Comparison of ENCODE assay signal across 10 cellular contexts in the genomic region with DNA sequence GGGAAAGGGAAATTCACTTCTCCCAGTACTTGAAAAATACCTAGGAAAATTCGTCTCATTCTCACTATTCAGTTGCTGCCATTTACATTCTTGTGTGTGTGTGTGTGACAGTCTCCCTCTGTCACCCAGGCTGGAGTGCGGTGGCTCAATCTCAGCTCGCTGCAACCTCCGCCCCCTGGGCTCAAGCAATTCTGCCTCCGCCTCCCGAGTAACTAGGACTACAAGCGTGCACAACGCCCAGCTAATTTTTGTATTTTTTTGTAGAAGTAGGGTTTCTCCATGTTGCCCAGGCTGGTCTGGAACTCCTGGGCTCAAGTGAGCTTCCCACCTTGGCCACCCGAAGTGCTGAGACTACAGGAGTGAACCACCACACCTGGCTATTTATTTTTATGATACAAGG. TPM values are rescaled to one million over a fixed set of nuclear protein-coding genes. Genes with fewer than 3 reads are reported as not detected.
DNase-seq lines count a peak whose midpoint lies in the region; ATAC-seq lines count a peak whose summit lies in the region.
"Had no signal": no experiment of that assay in that cellular context is flagged by ENCODE, and none has a peak within 500 bp of the region (broad histone marks: within the 10 kb centered on the region; RNA-seq: fewer than 3 reads in every experiment).

No MANE protein-coding gene starts in this region.

- H3K27ac Mint-ChIP-seq in activated CD4-positive, alpha-beta T cell treated with anti-CD3 and anti-CD28 coated beads, Interleukin-2, amount 10 ng/mL, durations not matched to agents 7 days and 5 days: peak overlapping the region; percentile 54
- peak overlapping the region; percentile 84 for H3K27ac Mint-ChIP-seq in activated T-helper 1 cell treated with anti-CD3 and anti-CD28 coated beads, Interleukin-12 subunit alpha, Interleukin-12 subunit beta, Interleukin-2, Interleukin-4 antibody, amounts not matched to agents 30 ng/mL and 10 ng/mL and 1 ng/mL, durations not matched to agents 14 hours and 24 hours and 36 hours

- H3K4me3 Mint-ChIP-seq in activated CD4-positive, alpha-beta T cell treated with anti-CD3 and anti-CD28 coated beads, Interleukin-2, amount 10 ng/mL, durations not matched to agents 7 days and 5 days: peak overlapping the region; percentile 92
- H3K4me3 Mint-ChIP-seq in activated T-helper 1 cell treated with anti-CD3 and anti-CD28 coated beads, Interleukin-12 subunit alpha, Interleukin-12 subunit beta, Interleukin-2, Interleukin-4 antibody, amounts not matched to agents 30 ng/mL and 10 ng/mL and 1 ng/mL, durations not matched to agents 14 hours and 24 hours and 36 hours: peak overlapping the region; percentile 96

- H3K4me1 Mint-ChIP-seq in activated CD4-positive, alpha-beta T cell treated with anti-CD3 and anti-CD28 coated beads, Interleukin-2, amount 10 ng/mL, durations not matched to agents 7 days and 5 days: peaks cover 19% of the 10 kb centered on the region
- peaks cover 11% of the 10 kb centered on the region for H3K4me1 Mint-ChIP-seq in activated T-helper 1 cell treated with anti-CD3 and anti-CD28 coated beads, Interleukin-12 subunit alpha, Interleukin-12 subunit beta, Interleukin-2, Interleukin-4 antibody, amounts not matched to agents 30 ng/mL and 10 ng/mL and 1 ng/mL, durations not matched to agents 14 hours and 24 hours and 36 hours (ENCODE audit: low read depth)

- peaks cover 3% of the 10 kb centered on the region for H3K4me1 ChIP-seq in iPS-18a (ENCODE audit: control insufficient read depth, low read depth, low read length)
- H3K4me1 ChIP-seq in subcutaneous abdominal adipose tissue (ENCODE audit: control insufficient read depth in 5 of 5, insufficient read depth in 5 of 5, low read length in 5 of 5): peaks cover 5 to 19% (median 12%) of the 10 kb centered on the region in 5 donors

- H3K27me3 ChIP-seq in iPS-18a (ENCODE audit: control insufficient read depth, insufficient read depth, low read length): no peaks in the 10 kb centered on the region
- no peaks in the 10 kb centered on the region for H3K27me3 ChIP-seq in subcutaneous abdominal adipose tissue (ENCODE audit: control insufficient read depth in 5 of 5, insufficient read depth in 4 of 5, low read length in 5 of 5)

- H3K27me3 Mint-ChIP-seq in activated CD4-positive, alpha-beta T cell treated with anti-CD3 and anti-CD28 coated beads, Interleukin-2, amount 10 ng/mL, durations not matched to agents 7 days and 5 days: no peaks in the 10 kb centered on the region
- H3K27me3 Mint-ChIP-seq in activated T-helper 1 cell treated with anti-CD3 and anti-CD28 coated beads, Interleukin-12 subunit alpha, Interleukin-12 subunit beta, Interleukin-2, Interleukin-4 antibody, amounts not matched to agents 30 ng/mL and 10 ng/mL and 1 ng/mL, durations not matched to agents 14 hours and 24 hours and 36 hours (ENCODE audit: insufficient read depth): no peaks in the 10 kb centered on the region

- no peak for DNase-seq in activated CD4-positive, alpha-beta T cell treated with anti-CD3 and anti-CD28 coated beads, Interleukin-2, amount 10 ng/mL, durations not matched to agents 7 days and 5 days
- no peak for DNase-seq in activated CD4-positive, alpha-beta T cell treated with anti-CD3 and anti-CD28 coated beads for 1 hour
- no peak for DNase-seq in activated T-helper 1 cell treated with anti-CD3 and anti-CD28 coated beads, Interleukin-12 subunit alpha, Interleukin-12 subunit beta, Interleukin-2, Interleukin-4 antibody, amounts not matched to agents 30 ng/mL and 10 ng/mL and 1 ng/mL, durations not matched to agents 14 hours and 24 hours and 36 hours (ENCODE audit: low spot score)
- no peak for DNase-seq in stimulated activated CD4-positive, alpha-beta T cell treated with anti-CD3 and anti-CD28 coated beads, Interleukin-12 subunit alpha, Interleukin-12 subunit beta, amount 100 ng/mL, for 4 hours
- DNase-seq: foreskin melanocyte had no signal

- peaks cover 38% of the 10 kb centered on the region for H3K36me3 ChIP-seq in iPS-18a (ENCODE audit: control insufficient read depth, low read depth, low read length)
- H3K36me3 ChIP-seq in subcutaneous abdominal adipose tissue (ENCODE audit: control insufficient read depth in 5 of 5, insufficient read depth in 5 of 5, low read length in 5 of 5): peaks cover 27 to 42% (median 36%) of the 10 kb centered on the region in 5 donors

- CTCF ChIA-PET in activated CD4-positive, alpha-beta T cell treated with anti-CD3 and anti-CD28 coated beads, Interleukin-2, amount 10 ng/mL, durations not matched to agents 7 days and 5 days (lab: Charles Lee): interaction anchor here (1.0 to 1.7 kb wide), 3 partner anchors 8 to 12 kb away, joined by 3 to 6 read pairs (median 4); no protein-coding TSS in a partner anchor

- H3K36me3 Mint-ChIP-seq in activated CD4-positive, alpha-beta T cell treated with anti-CD3 and anti-CD28 coated beads, Interleukin-2, amount 10 ng/mL, durations not matched to agents 7 days and 5 days (ENCODE audit: low read depth): peaks cover 37% of the 10 kb centered on the region
- H3K36me3 Mint-ChIP-seq in activated T-helper 1 cell treated with anti-CD3 and anti-CD28 coated beads, Interleukin-12 subunit alpha, Interleukin-12 subunit beta, Interleukin-2, Interleukin-4 antibody, amounts not matched to agents 30 ng/mL and 10 ng/mL and 1 ng/mL, durations not matched to agents 14 hours and 24 hours and 36 hours (ENCODE audit: low read depth): peaks cover 30% of the 10 kb centered on the region

- intact Hi-C loops in activated T-helper 1 cell treated with anti-CD3 and anti-CD28 coated beads, Interleukin-12 subunit alpha, Interleukin-12 subunit beta, Interleukin-2, Interleukin-4 antibody, amounts not matched to agents 30 ng/mL and 10 ng/mL and 1 ng/mL, durations not matched to agents 14 hours and 24 hours and 36 hours (cut with micrococcal nuclease): no loop called here

- H3K27ac ChIP-seq in iPS-18a (ENCODE audit: low read length) (no peak overlapping the region), subcutaneous abdominal adipose tissue (ENCODE audit: low read depth, low read length) (peak overlapping the region; percentile 90)

- H3K9me3 ChIP-seq in iPS-18a (ENCODE audit: control insufficient read depth, low read depth, low read length) (no peaks in the 10 kb centered on the region), subcutaneous abdominal adipose tissue (ENCODE audit: control insufficient read depth in 5 of 5, low read length in 5 of 5) (no peaks in the 10 kb centered on the region)

- no peak overlapping the region for H3K9ac ChIP-seq in iPS-18a (ENCODE audit: low read length)
- H3K9ac ChIP-seq in subcutaneous abdominal adipose tissue (ENCODE audit: low read length in 5 of 5): peak overlapping the region; percentile 83 to 94 (median 90)

- H3K4me3 ChIP-seq in iPS-18a (ENCODE audit: low read length) (peak overlapping the region; percentile 93), subcutaneous abdominal adipose tissue (ENCODE audit: low read depth in 1 of 5, low read length in 5 of 5) (peak overlapping the region in 4 of 5 donors; percentile 77 to 92 (median 88))

- ATAC-seq in HG02759 (IDR thresholded peaks at IDR 0.05; ENCODE audit: unreplicated experiment): no peak
- ATAC-seq in HG03457 (IDR thresholded peaks at IDR 0.05; ENCODE audit: unreplicated experiment): no peak

- no peaks in the 10 kb centered on the region for H3K9me3 Mint-ChIP-seq in activated CD4-positive, alpha-beta T cell treated with anti-CD3 and anti-CD28 coated beads, Interleukin-2, amount 10 ng/mL, durations not matched to agents 7 days and 5 days
- H3K9me3 Mint-ChIP-seq in activated T-helper 1 cell treated with anti-CD3 and anti-CD28 coated beads, Interleukin-12 subunit alpha, Interleukin-12 subunit beta, Interleukin-2, Interleukin-4 antibody, amounts not matched to agents 30 ng/mL and 10 ng/mL and 1 ng/mL, durations not matched to agents 14 hours and 24 hours and 36 hours: no peaks in the 10 kb centered on the region

- POLR2A ChIA-PET in activated CD4-positive, alpha-beta T cell treated with anti-CD3 and anti-CD28 coated beads, Interleukin-2, amount 10 ng/mL, durations not matched to agents 7 days and 5 days (lab: Charles Lee): no interaction called here

RNA-seq across cellular contexts. Expression of gene SNAPIN, which starts 1.2 kb away (rescaled TPM):
- total RNA-seq in activated CD4-positive, alpha-beta T cell treated with anti-CD3 and anti-CD28 coated beads, Interleukin-2, amount 10 ng/mL, durations not matched to agents 7 days and 5 days: 10 to 100 TPM; 36.1 to 39.6 TPM
- total RNA-seq in activated T-helper 1 cell treated with anti-CD3 and anti-CD28 coated beads, Interleukin-12 subunit alpha, Interleukin-12 subunit beta, Interleukin-2, Interleukin-4 antibody, amounts not matched to agents 30 ng/mL and 10 ng/mL and 1 ng/mL, durations not matched to agents 14 hours and 24 hours and 36 hours: 31.1 and 35.4 TPM in 2 replicates

RNA-seq across cellular contexts. Expression of gene ILF2, which starts 11.1 kb away (rescaled TPM):
- 100 to 1,000 TPM; 192 to 223 TPM for total RNA-seq in activated CD4-positive, alpha-beta T cell treated with anti-CD3 and anti-CD28 coated beads, Interleukin-2, amount 10 ng/mL, durations not matched to agents 7 days and 5 days
- total RNA-seq in activated T-helper 1 cell treated with anti-CD3 and anti-CD28 coated beads, Interleukin-12 subunit alpha, Interleukin-12 subunit beta, Interleukin-2, Interleukin-4 antibody, amounts not matched to agents 30 ng/mL and 10 ng/mL and 1 ng/mL, durations not matched to agents 14 hours and 24 hours and 36 hours: 354 and 366 TPM in 2 replicates

RNA-seq across cellular contexts. Expression of gene NPR1, which starts 18.8 kb away (rescaled TPM):
- not detected for total RNA-seq in activated CD4-positive, alpha-beta T cell treated with anti-CD3 and anti-CD28 coated beads, Interleukin-2, amount 10 ng/mL, durations not matched to agents 7 days and 5 days
- total RNA-seq in activated T-helper 1 cell treated with anti-CD3 and anti-CD28 coated beads, Interleukin-12 subunit alpha, Interleukin-12 subunit beta, Interleukin-2, Interleukin-4 antibody, amounts not matched to agents 30 ng/mL and 10 ng/mL and 1 ng/mL, durations not matched to agents 14 hours and 24 hours and 36 hours: 0.05 and 0.07 TPM in 2 replicates
- total RNA-seq: T-helper 1 cell treated with Interleukin-12 subunit alpha and Interleukin-12 subunit beta and Interleukin-4 antibody, amounts not matched to agents 30 ng/mL and 1 ng/mL, for 36 hours had no signal

RNA-seq across cellular contexts. Expression of gene CHTOP, which starts 25.8 kb away (rescaled TPM):
- 10 to 100 TPM; 96.1 to 98.3 TPM for total RNA-seq in activated CD4-positive, alpha-beta T cell treated with anti-CD3 and anti-CD28 coated beads, Interleukin-2, amount 10 ng/mL, durations not matched to agents 7 days and 5 days
- total RNA-seq in activated T-helper 1 cell treated with anti-CD3 and anti-CD28 coated beads, Interleukin-12 subunit alpha, Interleukin-12 subunit beta, Interleukin-2, Interleukin-4 antibody, amounts not matched to agents 30 ng/mL and 10 ng/mL and 1 ng/mL, durations not matched to agents 14 hours and 24 hours and 36 hours: 101 and 105 TPM in 2 replicates

RNA-seq across cellular contexts. Expression of gene S100A1, which starts 31.4 kb away (rescaled TPM):
- not detected for total RNA-seq in activated CD4-positive, alpha-beta T cell treated with anti-CD3 and anti-CD28 coated beads, Interleukin-2, amount 10 ng/mL, durations not matched to agents 7 days and 5 days
- total RNA-seq in activated T-helper 1 cell treated with anti-CD3 and anti-CD28 coated beads, Interleukin-12 subunit alpha, Interleukin-12 subunit beta, Interleukin-2, Interleukin-4 antibody, amounts not matched to agents 30 ng/mL and 10 ng/mL and 1 ng/mL, durations not matched to agents 14 hours and 24 hours and 36 hours: not detected in 2 replicates
- total RNA-seq: T-helper 1 cell treated with Interleukin-12 subunit alpha and Interleukin-12 subunit beta and Interleukin-4 antibody, amounts not matched to agents 30 ng/mL and 1 ng/mL, for 36 hours had no signal
